In the genomic region with DNA sequence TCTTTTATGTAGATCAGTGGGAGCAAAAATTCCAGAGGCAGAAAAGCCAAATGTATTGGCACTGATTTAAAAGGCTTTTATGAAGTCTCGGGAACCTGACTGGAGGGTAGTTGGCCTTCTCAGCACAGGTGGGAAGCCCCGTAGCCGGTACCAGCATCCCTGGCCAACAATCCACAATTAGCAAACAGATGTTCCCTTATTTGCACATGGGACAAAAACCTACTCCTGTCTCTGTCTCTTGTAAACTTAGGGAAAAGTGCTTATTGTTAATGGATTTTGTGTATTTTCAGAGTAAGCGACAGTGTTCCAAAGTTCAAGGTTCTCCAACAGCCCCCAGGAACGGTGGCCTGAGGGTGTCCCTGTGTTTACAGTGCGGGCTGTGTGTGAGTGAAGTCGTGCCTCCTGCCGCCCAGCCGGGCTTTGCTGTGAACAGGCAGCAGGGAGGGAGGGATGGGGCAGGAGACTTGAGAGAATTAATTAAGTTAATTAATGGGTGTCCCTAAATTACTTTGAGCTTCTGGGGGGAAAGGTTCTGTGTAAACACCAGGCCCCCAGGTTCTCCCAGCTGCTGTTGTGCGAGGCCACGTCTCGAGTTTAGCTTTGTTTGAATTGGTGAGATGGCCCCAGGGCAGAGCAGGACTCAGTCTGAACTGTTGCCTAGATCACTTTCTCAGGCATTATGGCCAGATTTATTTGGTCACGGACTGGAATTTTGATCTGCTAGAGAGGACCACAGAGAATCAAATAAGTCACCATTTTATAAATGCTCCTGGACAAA, we compare ENCODE assay signal across 1 cellular context.
TF ChIP-seq lines count a peak whose summit lies in the region.

No MANE protein-coding gene starts in this region.

TF ChIP-seq in liver, 16 proteins besides CTCF, POLR2A, EP300 and RAD21 (continued from another document):
- TF ChIP-seq, protein P1, sequence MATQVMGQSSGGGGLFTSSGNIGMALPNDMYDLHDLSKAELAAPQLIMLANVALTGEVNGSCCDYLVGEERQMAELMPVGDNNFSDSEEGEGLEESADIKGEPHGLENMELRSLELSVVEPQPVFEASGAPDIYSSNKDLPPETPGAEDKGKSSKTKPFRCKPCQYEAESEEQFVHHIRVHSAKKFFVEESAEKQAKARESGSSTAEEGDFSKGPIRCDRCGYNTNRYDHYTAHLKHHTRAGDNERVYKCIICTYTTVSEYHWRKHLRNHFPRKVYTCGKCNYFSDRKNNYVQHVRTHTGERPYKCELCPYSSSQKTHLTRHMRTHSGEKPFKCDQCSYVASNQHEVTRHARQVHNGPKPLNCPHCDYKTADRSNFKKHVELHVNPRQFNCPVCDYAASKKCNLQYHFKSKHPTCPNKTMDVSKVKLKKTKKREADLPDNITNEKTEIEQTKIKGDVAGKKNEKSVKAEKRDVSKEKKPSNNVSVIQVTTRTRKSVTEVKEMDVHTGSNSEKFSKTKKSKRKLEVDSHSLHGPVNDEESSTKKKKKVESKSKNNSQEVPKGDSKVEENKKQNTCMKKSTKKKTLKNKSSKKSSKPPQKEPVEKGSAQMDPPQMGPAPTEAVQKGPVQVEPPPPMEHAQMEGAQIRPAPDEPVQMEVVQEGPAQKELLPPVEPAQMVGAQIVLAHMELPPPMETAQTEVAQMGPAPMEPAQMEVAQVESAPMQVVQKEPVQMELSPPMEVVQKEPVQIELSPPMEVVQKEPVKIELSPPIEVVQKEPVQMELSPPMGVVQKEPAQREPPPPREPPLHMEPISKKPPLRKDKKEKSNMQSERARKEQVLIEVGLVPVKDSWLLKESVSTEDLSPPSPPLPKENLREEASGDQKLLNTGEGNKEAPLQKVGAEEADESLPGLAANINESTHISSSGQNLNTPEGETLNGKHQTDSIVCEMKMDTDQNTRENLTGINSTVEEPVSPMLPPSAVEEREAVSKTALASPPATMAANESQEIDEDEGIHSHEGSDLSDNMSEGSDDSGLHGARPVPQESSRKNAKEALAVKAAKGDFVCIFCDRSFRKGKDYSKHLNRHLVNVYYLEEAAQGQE (IDR thresholded peaks at IDR 0.05) = no peak
